In genomic region chr6:141403103-141403502, GRCh38 we compare ENCODE assay signal across 21 cellular contexts.
DNase-seq lines count a peak whose midpoint lies in the region; ATAC-seq and TF ChIP-seq lines count a peak whose summit lies in the region.
"Had no signal": no experiment of that assay in that cellular context is flagged by ENCODE, and none has a peak within 500 bp of the region (broad histone marks: within the 10 kb centered on the region; RNA-seq: fewer than 3 reads in every experiment).

No MANE protein-coding gene starts in this region.

- peak; percentile 33 to 70 (median 60) for ATAC-seq in heart left ventricle
- ATAC-seq in GM18520 (IDR thresholded peaks at IDR 0.05; ENCODE audit: unreplicated experiment) = no peak

- WGBS in heart left ventricle, 4 donors = 53 to 67% (median 62%) methylated on average over 3 of the region's 3 CpGs
- 61 to 91% (median 67%) methylated on average over 3 of the region's 3 CpGs for WGBS in stomach, 5 donors

- H3K4me1 ChIP-seq in BLaER1 (peaks cover 18% of the 10 kb centered on the region), heart left ventricle (peaks cover 0 to 23% (median 5%) of the 10 kb centered on the region in 12 donors), skeletal muscle tissue (ENCODE audit: control insufficient read depth in 3 of 3, insufficient read depth in 3 of 3, low read length in 3 of 3) (peaks cover 5 to 16% (median 8%) of the 10 kb centered on the region in 3 donors), stomach (peaks cover 0 to 26% (median 6%) of the 10 kb centered on the region in 4 donors)
- H3K4me1 ChIP-seq: colonic mucosa, sigmoid colon had no signal

- H3K9ac ChIP-seq in BLaER1 = no peak overlapping the region
- H3K9ac ChIP-seq in skeletal muscle tissue (ENCODE audit: low read depth in 1 of 3, low read length in 3 of 3) = peak overlapping the region; percentile 75 to 86 (median 79)
- H3K9ac ChIP-seq: KMS-11 had no signal

- H3K27ac ChIP-seq in BLaER1 (no peak overlapping the region), heart left ventricle (peak overlapping the region; percentile 58 to 82 (median 76)), skeletal muscle tissue (ENCODE audit: low read depth, low read length) (peak overlapping the region; percentile 84), stomach (no peak overlapping the region)
- H3K27ac ChIP-seq: colonic mucosa, hepatocyte, KMS-11, ovary, sigmoid colon had no signal

- no peak for TF ChIP-seq POLR2A in heart left ventricle (IDR thresholded peaks at IDR 0.05)
- no peak for TF ChIP-seq POLR2A in stomach (IDR thresholded peaks at IDR 0.05)

- H3K36me3 ChIP-seq in BLaER1 = no peaks in the 10 kb centered on the region
- no peaks in the 10 kb centered on the region for H3K36me3 ChIP-seq in heart left ventricle
- H3K36me3 ChIP-seq in skeletal muscle tissue (ENCODE audit: control insufficient read depth in 3 of 3, insufficient read depth in 3 of 3, low read length in 3 of 3) = peaks cover 0 to under 1% (median 0%) of the 10 kb centered on the region in 3 donors
- no peaks in the 10 kb centered on the region for H3K36me3 ChIP-seq in stomach
- H3K36me3 ChIP-seq: colonic mucosa, ovary, sigmoid colon had no signal

- TF ChIP-seq CTCF in heart left ventricle (IDR thresholded peaks at IDR 0.05) = no peak
- no peak for TF ChIP-seq CTCF in stomach (IDR thresholded peaks at IDR 0.05)

- intact Hi-C loops in heart left ventricle (cut with DNase I) (loop anchor here in 4 of 10 donors (5.0 to 10.0 kb wide), 6 partner anchors 41 to 628 kb away; no protein-coding TSS in a partner anchor), stomach (cut with DNase I; ENCODE audit: low total_unique reads) (no loop called here)

- no peaks in the 10 kb centered on the region for H4K20me1 ChIP-seq in BLaER1

- no peak overlapping the region for H3K4me3 ChIP-seq in BLaER1
- H3K4me3 ChIP-seq in heart left ventricle = peak overlapping the region; percentile 21 to 54 (median 41)
- H3K4me3 ChIP-seq in skeletal muscle tissue (ENCODE audit: low read length in 3 of 3) = peak overlapping the region; percentile 69 to 71 (median 70)
- no peak overlapping the region for H3K4me3 ChIP-seq in stomach
- H3K4me3 ChIP-seq: colonic mucosa, hepatocyte, lung, ovary, sigmoid colon had no signal

- peak overlapping the region; percentile 47 for H3K4me2 ChIP-seq in BLaER1
- H3K4me2 ChIP-seq: KMS-11 had no signal

- DNase-seq in LHCN-M2 (ENCODE audit: low read depth) = peak; percentile 40
- DNase-seq in heart left ventricle = peak in 1 of 5 donors; percentile 15
- no peak for DNase-seq in stomach
- DNase-seq in midbrain (lab: John Stamatoyannopoulos, UW) = no peak
- no peak for DNase-seq in DMS53 (lab: John Stamatoyannopoulos, UW)
- DNase-seq: activated naive CD4-positive, alpha-beta T cell treated with anti-CD3 and anti-CD28 coated beads for 36 hours; activated T-cell treated with anti-CD3 and anti-CD28 coated beads, Interleukin-2, amount 50 U/mL, for 24 hours; colonic mucosa; naive B cell; NCI-H1105; NCI-H524 treated with DMSO at 0.1 percent for 48 hours; ovary; SIG-M5; sigmoid colon; stimulated activated CD4-positive, alpha-beta T cell treated with anti-CD3 and anti-CD28 coated beads, Interleukin-1b, Interleukin-23, amount 100 ng/mL, for 48 hours had no signal

- H3K27me3 ChIP-seq in BLaER1 (no peaks in the 10 kb centered on the region), heart left ventricle (no peaks in the 10 kb centered on the region), skeletal muscle tissue (ENCODE audit: control insufficient read depth in 3 of 3, insufficient read depth in 3 of 3, low read length in 3 of 3) (no peaks in the 10 kb centered on the region), stomach (no peaks in the 10 kb centered on the region)
- H3K27me3 ChIP-seq: colonic mucosa, hepatocyte, ovary, sigmoid colon had no signal

- no peak for TF ChIP-seq EP300 in stomach (IDR thresholded peaks at IDR 0.05)

- H3K9me3 ChIP-seq in BLaER1 = peaks cover 11% of the 10 kb centered on the region
- H3K9me3 ChIP-seq in heart left ventricle = peaks cover 0 to 14% (median 4%) of the 10 kb centered on the region in 12 donors
- peaks cover 0 to 2% (median 0%) of the 10 kb centered on the region in 3 donors for H3K9me3 ChIP-seq in skeletal muscle tissue (ENCODE audit: control insufficient read depth in 3 of 3, low read length in 3 of 3)
- H3K9me3 ChIP-seq in stomach = peaks cover 0 to 7% (median 2%) of the 10 kb centered on the region in 4 donors
- H3K9me3 ChIP-seq: colonic mucosa, ovary, sigmoid colon had no signal

Comparison
In these comparisons a context has a peak if more than half of its experiments do, and no peak if none do; other contexts are left out.
1. H3K27ac ChIP-seq: peak in heart left ventricle (12 of 12) and skeletal muscle tissue (single experiment); none in BLaER1 (single experiment) and stomach (0 of 5).
2. H3K4me3 ChIP-seq: peak in heart left ventricle (12 of 12) and skeletal muscle tissue (3 of 3); none in BLaER1 (single experiment) and stomach (0 of 4).